In the genomic region with DNA sequence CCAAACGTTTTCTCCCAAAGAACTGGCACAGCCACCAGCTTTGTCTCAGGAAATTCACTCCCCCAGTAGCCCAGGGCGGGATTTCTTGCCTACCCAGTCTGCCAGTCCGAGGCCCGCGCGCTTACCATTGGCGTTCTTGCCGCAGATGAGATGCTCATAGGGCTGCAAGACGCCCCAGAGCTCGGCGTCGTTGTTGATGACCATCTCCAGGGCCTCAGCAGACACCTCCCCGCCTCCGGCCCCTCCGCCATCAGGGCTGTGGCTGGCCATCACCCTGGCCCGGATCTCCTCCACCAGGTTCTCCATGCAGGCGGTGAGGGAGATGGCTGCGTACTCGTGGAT, we compare ENCODE assay signal across 1 cellular context.
TF ChIP-seq lines count a peak whose summit lies in the region.

No MANE protein-coding gene starts in this region.

TF ChIP-seq in WTC11, 78 proteins besides CTCF, POLR2A, EP300 and RAD21 (continued from another document):
- TF ChIP-seq, protein P1, sequence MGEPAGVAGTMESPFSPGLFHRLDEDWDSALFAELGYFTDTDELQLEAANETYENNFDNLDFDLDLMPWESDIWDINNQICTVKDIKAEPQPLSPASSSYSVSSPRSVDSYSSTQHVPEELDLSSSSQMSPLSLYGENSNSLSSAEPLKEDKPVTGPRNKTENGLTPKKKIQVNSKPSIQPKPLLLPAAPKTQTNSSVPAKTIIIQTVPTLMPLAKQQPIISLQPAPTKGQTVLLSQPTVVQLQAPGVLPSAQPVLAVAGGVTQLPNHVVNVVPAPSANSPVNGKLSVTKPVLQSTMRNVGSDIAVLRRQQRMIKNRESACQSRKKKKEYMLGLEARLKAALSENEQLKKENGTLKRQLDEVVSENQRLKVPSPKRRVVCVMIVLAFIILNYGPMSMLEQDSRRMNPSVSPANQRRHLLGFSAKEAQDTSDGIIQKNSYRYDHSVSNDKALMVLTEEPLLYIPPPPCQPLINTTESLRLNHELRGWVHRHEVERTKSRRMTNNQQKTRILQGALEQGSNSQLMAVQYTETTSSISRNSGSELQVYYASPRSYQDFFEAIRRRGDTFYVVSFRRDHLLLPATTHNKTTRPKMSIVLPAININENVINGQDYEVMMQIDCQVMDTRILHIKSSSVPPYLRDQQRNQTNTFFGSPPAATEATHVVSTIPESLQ (CRISPR knock-in tag; IDR thresholded peaks at IDR 0.05) = no peak
- TF ChIP-seq, protein P2, sequence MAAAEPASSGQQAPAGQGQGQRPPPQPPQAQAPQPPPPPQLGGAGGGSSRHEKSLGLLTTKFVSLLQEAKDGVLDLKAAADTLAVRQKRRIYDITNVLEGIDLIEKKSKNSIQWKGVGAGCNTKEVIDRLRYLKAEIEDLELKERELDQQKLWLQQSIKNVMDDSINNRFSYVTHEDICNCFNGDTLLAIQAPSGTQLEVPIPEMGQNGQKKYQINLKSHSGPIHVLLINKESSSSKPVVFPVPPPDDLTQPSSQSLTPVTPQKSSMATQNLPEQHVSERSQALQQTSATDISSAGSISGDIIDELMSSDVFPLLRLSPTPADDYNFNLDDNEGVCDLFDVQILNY (CRISPR knock-in tag; IDR thresholded peaks at IDR 0.05) = 0 out of 2 replicates have a peak, but pooled peaks have one; percentile 40
TF ChIP-seq in WTC11: peak in this region for 2.
